9 cellular contexts compared by ENCODE assay signal in genomic region chr2:174246944-174247381, GRCh38. TPM values are rescaled to one million over a fixed set of nuclear protein-coding genes. Genes with fewer than 3 reads are reported as not detected.
DNase-seq lines count a peak whose midpoint lies in the region; ATAC-seq and TF ChIP-seq lines count a peak whose summit lies in the region.
"Had no signal": no experiment of that assay in that cellular context is flagged by ENCODE, and none has a peak within 500 bp of the region (broad histone marks: within the 10 kb centered on the region; RNA-seq: fewer than 3 reads in every experiment).

No MANE protein-coding gene starts in this region.

- ATAC-seq in GM19455 (IDR thresholded peaks at IDR 0.05; ENCODE audit: unreplicated experiment): no peak
- ATAC-seq: activated CD8-positive, alpha-beta memory T cell treated with anti-CD3 and anti-CD28 coated beads, Interleukin-2, amount 10 ng/mL, durations not matched to agents 7 days and 5 days had no signal

- H3K4me3 Mint-ChIP-seq in activated CD4-positive, alpha-beta T cell treated with anti-CD3 and anti-CD28 coated beads, Interleukin-2, amount 10 ng/mL, durations not matched to agents 24 days and 14 days: peak overlapping the region; percentile 49

- peak overlapping the region; percentile 67 for H3K4me3 ChIP-seq in colonic mucosa
- H3K4me3 ChIP-seq in parathyroid adenoma (ENCODE audit: low read depth, low read length): no peak overlapping the region

- H3K36me3 ChIP-seq in colonic mucosa (no peaks in the 10 kb centered on the region), parathyroid adenoma (ENCODE audit: control insufficient read depth, insufficient read depth, low read length) (no peaks in the 10 kb centered on the region)

- intact Hi-C loops in activated CD4-positive, alpha-beta T cell treated with anti-CD3 and anti-CD28 coated beads, Interleukin-2, amount 10 ng/mL, durations not matched to agents 24 days and 14 days (cut with micrococcal nuclease): loop anchor here (10.0 kb wide), 2 partner anchors 892 to 1758 kb away; partner anchors contain the start of genes CDCA7 and LNPK
- intact Hi-C loops in colonic mucosa (cut with DNase I): no loop called here

- H3K4me1 ChIP-seq in colonic mucosa (peaks cover 9% of the 10 kb centered on the region), parathyroid adenoma (peaks cover 4% of the 10 kb centered on the region)

- no peaks in the 10 kb centered on the region for H3K9me3 ChIP-seq in colonic mucosa
- no peaks in the 10 kb centered on the region for H3K9me3 ChIP-seq in parathyroid adenoma (ENCODE audit: control insufficient read depth, low read length)

- no peak overlapping the region for H2AFZ ChIP-seq in parathyroid adenoma

- H3K36me3 Mint-ChIP-seq in activated CD4-positive, alpha-beta T cell treated with anti-CD3 and anti-CD28 coated beads, Interleukin-2, amount 10 ng/mL, durations not matched to agents 24 days and 14 days (ENCODE audit: low read depth): peaks cover 35% of the 10 kb centered on the region

- H3K27me3 ChIP-seq in colonic mucosa (no peaks in the 10 kb centered on the region), parathyroid adenoma (ENCODE audit: control insufficient read depth, insufficient read depth, low read length) (no peaks in the 10 kb centered on the region)

- peaks cover 2% of the 10 kb centered on the region for H3K27me3 Mint-ChIP-seq in activated CD4-positive, alpha-beta T cell treated with anti-CD3 and anti-CD28 coated beads, Interleukin-2, amount 10 ng/mL, durations not matched to agents 24 days and 14 days
- H3K27me3 Mint-ChIP-seq: activated CD8-positive, alpha-beta memory T cell treated with anti-CD3 and anti-CD28 coated beads, Interleukin-2, amount 10 ng/mL, durations not matched to agents 7 days and 5 days had no signal

- no peak overlapping the region for H3K27ac ChIP-seq in colonic mucosa
- H3K27ac ChIP-seq in parathyroid adenoma: no peak overlapping the region

- peak; percentile 49 for DNase-seq in activated CD4-positive, alpha-beta T cell treated with anti-CD3 and anti-CD28 coated beads, Interleukin-2, amount 10 ng/mL, durations not matched to agents 24 days and 14 days
- no peak for DNase-seq in activated CD4-positive, alpha-beta T cell treated with anti-CD3 and anti-CD28 coated beads, Interleukin-2, amount 50 U/mL, for 4 hours
- DNase-seq in NCI-H2227 (lab: John Stamatoyannopoulos, UW; ENCODE audit: unreplicated experiment): peak; percentile 51
- DNase-seq in colonic mucosa: no peak
- no peak for DNase-seq in kidney glomerular epithelial cell (lab: John Stamatoyannopoulos, UW)
- DNase-seq in cerebellum (ENCODE audit: low spot score): no peak
- DNase-seq: activated CD8-positive, alpha-beta memory T cell treated with anti-CD3 and anti-CD28 coated beads, Interleukin-2, amount 10 ng/mL, durations not matched to agents 7 days and 5 days had no signal

- peaks cover 27% of the 10 kb centered on the region for H3K4me1 Mint-ChIP-seq in activated CD4-positive, alpha-beta T cell treated with anti-CD3 and anti-CD28 coated beads, Interleukin-2, amount 10 ng/mL, durations not matched to agents 24 days and 14 days

- no peaks in the 10 kb centered on the region for H3K9me3 Mint-ChIP-seq in activated CD4-positive, alpha-beta T cell treated with anti-CD3 and anti-CD28 coated beads, Interleukin-2, amount 10 ng/mL, durations not matched to agents 24 days and 14 days

- TF ChIP-seq CTCF in colonic mucosa (IDR thresholded peaks at IDR 0.05): no peak
- TF ChIP-seq CTCF in parathyroid adenoma (IDR thresholded peaks at IDR 0.05): no peak

- H3K9ac ChIP-seq in colonic mucosa (ENCODE audit: low read depth in 2 of 2, low read length in 2 of 2) (no peak overlapping the region), parathyroid adenoma (no peak overlapping the region)

- H3K79me2 ChIP-seq in parathyroid adenoma: peaks cover 36% of the 10 kb centered on the region

- peak overlapping the region; percentile 13 for H3K4me2 ChIP-seq in parathyroid adenoma (ENCODE audit: low read length)

- no peak overlapping the region for H3K27ac Mint-ChIP-seq in activated CD4-positive, alpha-beta T cell treated with anti-CD3 and anti-CD28 coated beads, Interleukin-2, amount 10 ng/mL, durations not matched to agents 24 days and 14 days

RNA-seq across cellular contexts. Expression of gene OLA1, which starts 1.4 kb away (rescaled TPM):
- 164 and 167 TPM in 2 replicates for total RNA-seq in activated CD4-positive, alpha-beta T cell treated with anti-CD3 and anti-CD28 coated beads, Interleukin-2, amount 10 ng/mL, durations not matched to agents 24 days and 14 days
- 10 to 100 TPM; 75.6 to 92.8 TPM for total RNA-seq in colonic mucosa
- total RNA-seq in cerebellum: 55.6 TPM

Comparison
In these comparisons a context has a peak if more than half of its experiments do, and no peak if none do; other contexts are left out.
1. DNase-seq: peak in activated CD4-positive, alpha-beta T cell treated with anti-CD3 and anti-CD28 coated beads, Interleukin-2, amount 10 ng/mL, durations not matched to agents 24 days and 14 days (single experiment) and NCI-H2227 (single experiment); none in activated CD4-positive, alpha-beta T cell treated with anti-CD3 and anti-CD28 coated beads, Interleukin-2, amount 50 U/mL, for 4 hours (0 of 2), colonic mucosa (single experiment), kidney glomerular epithelial cell (single experiment) and cerebellum (single experiment).